28 cellular contexts compared by ENCODE assay signal in the genomic region with DNA sequence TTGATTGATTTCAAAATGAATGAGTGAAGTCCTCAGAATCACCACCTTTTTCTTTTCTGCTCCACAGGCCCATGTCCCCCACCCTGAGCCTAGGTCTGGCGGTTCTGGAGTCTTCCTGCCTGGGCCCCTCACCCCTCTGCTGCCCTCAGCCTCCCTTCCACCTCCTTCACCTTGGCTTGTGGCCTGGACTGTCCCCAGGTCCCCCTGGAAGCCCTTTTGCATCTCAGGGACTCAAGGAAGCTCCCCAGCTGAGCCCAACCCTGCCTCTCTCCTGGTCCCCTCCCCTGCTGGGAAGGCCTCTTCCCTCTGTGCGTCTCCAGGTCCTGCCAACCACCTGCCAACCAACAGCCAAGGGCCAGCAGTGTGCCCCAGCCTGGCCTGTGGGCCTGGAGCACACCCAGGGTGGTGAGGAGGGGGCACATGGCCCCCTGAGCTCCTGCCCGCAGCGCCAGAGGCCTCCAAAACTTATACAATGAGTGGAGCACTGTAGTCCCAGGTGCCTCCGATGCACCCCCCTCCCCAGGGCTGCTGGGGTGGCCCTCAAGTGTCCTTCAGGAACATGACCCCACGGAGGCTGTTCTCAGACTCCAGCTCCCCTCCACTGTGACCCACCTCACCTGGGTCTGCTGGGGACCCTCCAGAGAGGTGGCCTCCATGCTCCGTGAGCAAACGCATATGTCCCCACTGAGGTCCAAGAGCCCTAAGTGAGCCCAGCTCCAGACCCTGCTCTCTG. TPM values are rescaled to one million over a fixed set of nuclear protein-coding genes. Genes with fewer than 3 reads are reported as not detected.
"Had no signal": no experiment of that assay in that cellular context is flagged by ENCODE, and none has a peak within 500 bp of the region (broad histone marks: within the 10 kb centered on the region; RNA-seq: fewer than 3 reads in every experiment).

No MANE protein-coding gene starts in this region.

- H3K36me3 ChIP-seq: brain microvascular endothelial cell, cardiac muscle cell had no signal

- DNase-seq: activated CD4-positive, alpha-beta T cell treated with anti-CD3 and anti-CD28 coated beads for 36 hours; activated CD4-positive, CD25-positive, alpha-beta regulatory T cell; activated CD8-positive, alpha-beta memory T cell treated with anti-CD3 and anti-CD28 coated beads, Interleukin-2, amount 50 U/mL, for 4 hours; activated CD8-positive, alpha-beta T cell treated with anti-CD3 and anti-CD28 coated beads for 36 hours; activated gamma-delta T cell treated with Interleukin-2 at 50 U/mL for 16 hours; activated naive CD4-positive, alpha-beta T cell treated with anti-CD3 and anti-CD28 coated beads, Interleukin-2, amount 10 ng/mL, durations not matched to agents 7 days and 5 days; activated naive CD8-positive, alpha-beta T cell treated with anti-CD3 and anti-CD28 coated beads for 36 hours; activated T-cell treated with anti-CD3 and anti-CD28 coated beads, Interleukin-2, amount 50 U/mL, for 72 hours; brain microvascular endothelial cell; Karpas-422; MM.1S; NCI-H1105; NCI-H1436; NCI-H1694 treated with DMSO at 0.1 percent for 48 hours; NCI-H2029 treated with DMSO at 0.1 percent for 48 hours; NCI-H510A; NK-92 treated with Interleukin-12 subunit alpha and Interleukin-12 subunit beta, amount 100 ng/mL, for 24 hours; OCI-M1; SHP77 treated with DMSO at 0.1 percent for 48 hours; T-cell; T-helper 2 cell; T1000 had no signal

- ATAC-seq: activated CD4-positive, alpha-beta T cell treated with anti-CD3 and anti-CD28 coated beads for 36 hours; activated CD8-positive, alpha-beta T cell treated with anti-CD3 and anti-CD28 coated beads for 36 hours; activated T-cell treated with anti-CD3 and anti-CD28 coated beads, Interleukin-2, amount 50 U/mL, for 72 hours; Panc1; T-cell had no signal

- H3K4me3 ChIP-seq: cardiac muscle cell had no signal

- H3K27ac ChIP-seq: brain microvascular endothelial cell, cardiac muscle cell, RWPE1, VCaP had no signal

- H3K27me3 ChIP-seq: brain microvascular endothelial cell, cardiac muscle cell had no signal

RNA-seq across cellular contexts. Expression of a gene that starts 20.3 kb away (rescaled TPM):
- total RNA-seq: activated CD4-positive, alpha-beta T cell treated with anti-CD3 and anti-CD28 coated beads for 36 hours; activated CD8-positive, alpha-beta T cell treated with anti-CD3 and anti-CD28 coated beads for 36 hours; activated naive CD8-positive, alpha-beta T cell treated with anti-CD3 and anti-CD28 coated beads for 36 hours; activated T-cell treated with anti-CD3 and anti-CD28 coated beads, Interleukin-2, amount 50 U/mL, for 72 hours; activated T-helper 2 cell treated with anti-CD3 and anti-CD28 coated beads, Interferon-gamma antibody, Interleukin-2, Interleukin-4, amounts not matched to agents 10 μg/mL and 5 μg/mL and 100 μg/mL, durations not matched to agents 14 hours and 24 hours and 36 hours; cardiac muscle cell; SK-MEL-5; T-cell had no signal

RNA-seq across cellular contexts. Expression of a gene that starts 44.1 kb away (rescaled TPM):
- total RNA-seq: activated CD4-positive, alpha-beta T cell treated with anti-CD3 and anti-CD28 coated beads for 36 hours; activated CD8-positive, alpha-beta T cell treated with anti-CD3 and anti-CD28 coated beads for 36 hours; activated naive CD8-positive, alpha-beta T cell treated with anti-CD3 and anti-CD28 coated beads for 36 hours; activated T-cell treated with anti-CD3 and anti-CD28 coated beads, Interleukin-2, amount 50 U/mL, for 72 hours; activated T-helper 2 cell treated with anti-CD3 and anti-CD28 coated beads, Interferon-gamma antibody, Interleukin-2, Interleukin-4, amounts not matched to agents 10 μg/mL and 5 μg/mL and 100 μg/mL, durations not matched to agents 14 hours and 24 hours and 36 hours; cardiac muscle cell; SK-MEL-5; T-cell had no signal

RNA-seq across cellular contexts. Expression of a gene that starts 57.5 kb away (rescaled TPM):
- total RNA-seq: activated CD4-positive, alpha-beta T cell treated with anti-CD3 and anti-CD28 coated beads for 36 hours; activated CD8-positive, alpha-beta T cell treated with anti-CD3 and anti-CD28 coated beads for 36 hours; activated naive CD8-positive, alpha-beta T cell treated with anti-CD3 and anti-CD28 coated beads for 36 hours; activated T-cell treated with anti-CD3 and anti-CD28 coated beads, Interleukin-2, amount 50 U/mL, for 72 hours; activated T-helper 2 cell treated with anti-CD3 and anti-CD28 coated beads, Interferon-gamma antibody, Interleukin-2, Interleukin-4, amounts not matched to agents 10 μg/mL and 5 μg/mL and 100 μg/mL, durations not matched to agents 14 hours and 24 hours and 36 hours; cardiac muscle cell; T-cell had no signal
